In genomic region chr19:18833141-18833476, GRCh38 we compare ENCODE assay signal across 8 cellular contexts. TPM values are rescaled to one million over a fixed set of nuclear protein-coding genes. Genes with fewer than 3 reads are reported as not detected.
DNase-seq lines count a peak whose midpoint lies in the region; ATAC-seq and TF ChIP-seq lines count a peak whose summit lies in the region.

No MANE protein-coding gene starts in this region.

- H3K27me3 Mint-ChIP-seq in activated naive CD4-positive, alpha-beta T cell treated with anti-CD3 and anti-CD28 coated beads, Interleukin-2, amount 10 ng/mL, durations not matched to agents 7 days and 5 days: peaks cover 16% of the 10 kb centered on the region

- intact Hi-C loops in transverse colon (cut with DNase I; ENCODE audit: low total_unique reads): no loop called here

- CTCF ChIA-PET in activated naive CD4-positive, alpha-beta T cell treated with anti-CD3 and anti-CD28 coated beads, Interleukin-2, amount 10 ng/mL, durations not matched to agents 7 days and 5 days (lab: Charles Lee): interaction anchor here (1.4 to 2.4 kb wide), 2 partner anchors 11 to 14 kb away, joined by 4 to 12 read pairs; no protein-coding TSS in a partner anchor

- peaks cover 48% of the 10 kb centered on the region for H3K4me1 Mint-ChIP-seq in activated naive CD4-positive, alpha-beta T cell treated with anti-CD3 and anti-CD28 coated beads, Interleukin-2, amount 10 ng/mL, durations not matched to agents 7 days and 5 days

- no peaks in the 10 kb centered on the region for H3K9me3 Mint-ChIP-seq in activated naive CD4-positive, alpha-beta T cell treated with anti-CD3 and anti-CD28 coated beads, Interleukin-2, amount 10 ng/mL, durations not matched to agents 7 days and 5 days
- H3K9me3 Mint-ChIP-seq in activated naive CD4-positive, alpha-beta T cell treated with anti-CD3 and anti-CD28 coated beads, Interleukin-2, amount 50 U/mL, for 72 hours: no peaks in the 10 kb centered on the region

- no peak for TF ChIP-seq EP300 in transverse colon (IDR thresholded peaks at IDR 0.05; ENCODE audit: low read depth)

- no peak for TF ChIP-seq POLR2A in transverse colon (IDR thresholded peaks at IDR 0.05)

- whole genome bisulfite sequencing in transverse colon (ENCODE audit: low coverage in 1 of 2), 2 donors: 3 to 6% methylated on average over 4 to 9 of the region's 9 CpGs

- no peak for TF ChIP-seq CTCF in transverse colon (IDR thresholded peaks at IDR 0.05)

- peaks cover 43% of the 10 kb centered on the region for H3K36me3 Mint-ChIP-seq in activated naive CD4-positive, alpha-beta T cell treated with anti-CD3 and anti-CD28 coated beads, Interleukin-2, amount 10 ng/mL, durations not matched to agents 7 days and 5 days
- H3K36me3 Mint-ChIP-seq in activated naive CD4-positive, alpha-beta T cell treated with anti-CD3 and anti-CD28 coated beads, Interleukin-2, amount 50 U/mL, for 72 hours: peaks cover 27 to 46% of the 10 kb centered on the region in 2 donors

- H3K4me1 ChIP-seq in transverse colon: peaks cover 13 to 58% (median 47%) of the 10 kb centered on the region in 4 donors

- DNase-seq in activated naive CD4-positive, alpha-beta T cell treated with anti-CD3 and anti-CD28 coated beads, Interleukin-2, amount 10 ng/mL, durations not matched to agents 7 days and 5 days: no peak
- DNase-seq in activated naive CD4-positive, alpha-beta T cell treated with Interleukin-2 at 50 U/mL for 16 hours: no peak
- DNase-seq in activated naive CD4-positive, alpha-beta T cell treated with anti-CD3 and anti-CD28 coated beads, Interleukin-2, amount 50 U/mL, for 72 hours (ENCODE audit: low spot score in 2 of 2): peak in 1 of 2 donors; percentile 23
- DNase-seq in left lobe of liver (ENCODE audit: low spot score): no peak
- no peak for DNase-seq in transverse colon
- DNase-seq in NCI-H510A (lab: John Stamatoyannopoulos, UW): no peak

- no peaks in the 10 kb centered on the region for H3K36me3 ChIP-seq in transverse colon

- H3K4me3 Mint-ChIP-seq in activated naive CD4-positive, alpha-beta T cell treated with anti-CD3 and anti-CD28 coated beads, Interleukin-2, amount 10 ng/mL, durations not matched to agents 7 days and 5 days: peak overlapping the region; percentile 87

- no peak for ATAC-seq in activated naive CD4-positive, alpha-beta T cell treated with anti-CD3 and anti-CD28 coated beads, Interleukin-2, amount 50 U/mL, for 72 hours
- ATAC-seq in left lobe of liver (peak; percentile 2), HG03045 (IDR thresholded peaks at IDR 0.05; ENCODE audit: unreplicated experiment) (no peak), GM21381 (IDR thresholded peaks at IDR 0.05; ENCODE audit: unreplicated experiment) (no peak)

- peak overlapping the region; percentile 93 to 97 (median 94) for H3K27ac ChIP-seq in transverse colon

- H3K9me3 ChIP-seq in transverse colon: no peaks in the 10 kb centered on the region

- H3K27me3 ChIP-seq in transverse colon: no peaks in the 10 kb centered on the region

- in situ Hi-C loops in transverse colon (cut with MboI; ENCODE audit: low pct_ligation_motif_present in 1 of 4, low pct_unique_long_range_greater_than_20kb in 1 of 4, low sequenced_read_pairs in 3 of 4): loop anchor here in 3 of 4 donors (25.0 kb wide), 2 partner anchors 246 to 371 kb away; partner anchors contain the start of gene REX1BD (in 2 of the 3)

- H3K27ac Mint-ChIP-seq in activated naive CD4-positive, alpha-beta T cell treated with anti-CD3 and anti-CD28 coated beads, Interleukin-2, amount 10 ng/mL, durations not matched to agents 7 days and 5 days: peak overlapping the region; percentile 92
- peak overlapping the region; percentile 92 to 98 for H3K27ac Mint-ChIP-seq in activated naive CD4-positive, alpha-beta T cell treated with anti-CD3 and anti-CD28 coated beads, Interleukin-2, amount 50 U/mL, for 72 hours

- peak overlapping the region; percentile 72 to 94 (median 88) for H3K4me3 ChIP-seq in transverse colon

RNA-seq across cellular contexts. Expression of gene UPF1, which starts 1.4 kb away (rescaled TPM):
- 100 to 1,000 TPM in 1 of 2 donors, 10 to 100 TPM in 1; 81.6 to 109 TPM for total RNA-seq in activated naive CD4-positive, alpha-beta T cell treated with anti-CD3 and anti-CD28 coated beads, Interleukin-2, amount 50 U/mL, for 72 hours
- total RNA-seq in left lobe of liver: 43.5 TPM
- 100 to 1,000 TPM in 1 of 4 donors, 10 to 100 TPM in 3; 84.2 to 153 (median 91.9) TPM for total RNA-seq in transverse colon

RNA-seq across cellular contexts. Expression of gene COMP, which starts 42.0 kb away (rescaled TPM):
- not detected for total RNA-seq in activated naive CD4-positive, alpha-beta T cell treated with anti-CD3 and anti-CD28 coated beads, Interleukin-2, amount 50 U/mL, for 72 hours
- total RNA-seq in left lobe of liver (not detected), transverse colon (under 1 TPM in 2 of 4 donors, not detected in 2; 0.32 to 0.55 TPM)
